ENCODE assay signal across 1 cellular context in the genomic region with DNA sequence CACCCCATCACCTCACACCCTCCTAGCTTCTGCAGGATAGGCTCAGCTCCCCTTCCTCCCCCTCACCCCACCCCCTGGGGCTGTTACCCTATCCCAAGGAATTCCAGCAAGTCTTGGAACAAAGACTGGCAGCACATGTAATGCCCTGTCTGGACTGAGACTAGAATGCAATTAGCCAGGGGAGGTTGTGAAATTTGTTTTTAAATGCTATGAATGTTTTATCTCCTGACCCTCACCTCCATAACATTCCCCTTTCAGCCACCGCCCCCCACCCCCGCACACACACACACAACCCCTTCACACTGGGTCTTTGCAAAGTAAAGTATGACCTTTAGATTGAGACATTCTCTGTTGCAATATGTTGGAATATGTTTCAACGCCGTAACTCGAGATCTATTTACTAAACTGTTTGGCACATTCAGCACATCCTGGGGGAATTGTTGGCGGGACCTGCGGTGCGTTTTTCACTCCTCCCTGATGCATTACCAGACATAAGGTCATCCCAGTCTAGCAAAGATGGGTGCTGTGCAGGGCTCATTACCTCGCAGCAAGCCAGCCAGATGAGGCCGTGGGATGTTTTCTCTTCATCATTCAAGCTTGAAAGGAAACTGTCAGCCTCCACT.
TF ChIP-seq lines count a peak whose summit lies in the region.

No MANE protein-coding gene starts in this region.

TF ChIP-seq in IMR-90, 13 proteins besides CTCF, POLR2A, EP300 and RAD21 (continued from another document):
- TF ChIP-seq MXI1 (IDR thresholded peaks at IDR 0.05; ENCODE audit: borderline replicate concordance, low read depth, low read length) = no peak
- TF ChIP-seq RCOR1 (IDR thresholded peaks at IDR 0.05; ENCODE audit: insufficient replicate concordance, low read length) = no peak
- no peak for TF ChIP-seq MAFK (IDR thresholded peaks at IDR 0.05; ENCODE audit: low read depth, low read length)
- no peak for TF ChIP-seq MAZ (IDR thresholded peaks at IDR 0.05; ENCODE audit: borderline replicate concordance, low read depth, low read length)
- TF ChIP-seq, protein P1, sequence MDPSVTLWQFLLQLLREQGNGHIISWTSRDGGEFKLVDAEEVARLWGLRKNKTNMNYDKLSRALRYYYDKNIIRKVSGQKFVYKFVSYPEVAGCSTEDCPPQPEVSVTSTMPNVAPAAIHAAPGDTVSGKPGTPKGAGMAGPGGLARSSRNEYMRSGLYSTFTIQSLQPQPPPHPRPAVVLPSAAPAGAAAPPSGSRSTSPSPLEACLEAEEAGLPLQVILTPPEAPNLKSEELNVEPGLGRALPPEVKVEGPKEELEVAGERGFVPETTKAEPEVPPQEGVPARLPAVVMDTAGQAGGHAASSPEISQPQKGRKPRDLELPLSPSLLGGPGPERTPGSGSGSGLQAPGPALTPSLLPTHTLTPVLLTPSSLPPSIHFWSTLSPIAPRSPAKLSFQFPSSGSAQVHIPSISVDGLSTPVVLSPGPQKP (IDR thresholded peaks at IDR 0.05; ENCODE audit: borderline replicate concordance, low read depth, low read length) = no peak
- no peak for TF ChIP-seq CHD1 (IDR thresholded peaks at IDR 0.05; ENCODE audit: low read depth, low read length)
TF ChIP-seq in IMR-90: peak in this region for 0.
